Comparison of ENCODE assay signal across 10 cellular contexts in genomic region chr12:62468394-62468793, GRCh38. TPM values are rescaled to one million over a fixed set of nuclear protein-coding genes. Genes with fewer than 3 reads are reported as not detected.
A peak's percentile ranks its signal among the peaks of the same experiment; 100 is the strongest.
DNase-seq lines count a peak whose midpoint lies in the region; ATAC-seq, FAIRE-seq and TF ChIP-seq lines count a peak whose summit lies in the region.
"Had no signal": no experiment of that assay in that cellular context is flagged by ENCODE, and none has a peak within 500 bp of the region (broad histone marks: within the 10 kb centered on the region; RNA-seq: fewer than 3 reads in every experiment).

No MANE protein-coding gene starts in this region.

- no peak for FAIRE-seq in K562 (lab: Jason Lieb, UNC)

- H4K20me1 ChIP-seq in K562 (replicated peaks; ENCODE audit: control insufficient read depth, insufficient read depth, low read length) = 0 out of 2 replicates have a peak, but pooled peaks cover 4% of the 10 kb centered on the region

- peak overlapping the region in 2 of 10 donors; percentile 36 to 59 for H3K27ac Mint-ChIP-seq in naive thymus-derived CD8-positive, alpha-beta T cell

- H3K27me3 ChIP-seq in BJ (ENCODE audit: control insufficient read depth, insufficient read depth, low read length) (no peaks in the 10 kb centered on the region), HUES6 (ENCODE audit: control insufficient read depth, insufficient read depth, low read length) (no peaks in the 10 kb centered on the region), K562 (ENCODE audit: control insufficient read depth in 2 of 2, insufficient read depth in 2 of 2, low read length in 2 of 2) (no peaks in the 10 kb centered on the region)

- intact Hi-C loops in K562 (cut with micrococcal nuclease) = no loop called here

- H3K27me3 Mint-ChIP-seq in naive thymus-derived CD8-positive, alpha-beta T cell = no peaks in the 10 kb centered on the region

- POLR2A ChIA-PET in BJ (lab: Charles Lee) (interaction anchor here (0.7 kb wide), 1 partner anchor 475 kb away, joined by 17 read pairs; no protein-coding TSS in a partner anchor), K562 (lab: Yijun Ruan, JAX) (interaction anchor here (0.9 kb wide), 1 partner anchor 9 kb away, joined by 3 read pairs; no protein-coding TSS in a partner anchor)
- POLR2A ChIA-PET in naive thymus-derived CD8-positive, alpha-beta T cell (lab: Charles Lee) = no interaction called here

- H3K79me2 ChIP-seq in K562 (ENCODE audit: control insufficient read depth, insufficient read depth, low read length) = peaks cover 65% of the 10 kb centered on the region

- peaks cover 0 to 5% (median 4%) of the 10 kb centered on the region in 3 donors for H3K36me3 Mint-ChIP-seq in naive thymus-derived CD8-positive, alpha-beta T cell

- H3K9me3 ChIP-seq in HUES6 (ENCODE audit: control insufficient read depth, insufficient read depth, low read depth, low read length) = peaks cover 3% of the 10 kb centered on the region; the same call in 1 of the 2 replicates
- no peaks in the 10 kb centered on the region for H3K9me3 ChIP-seq in K562 (replicated peaks; ENCODE audit: control insufficient read depth, insufficient read depth, low read depth, low read length)

- H3K4me2 ChIP-seq in K562 (ENCODE audit: insufficient read depth, low read length) = peak overlapping the region; percentile 59

- no peak for ATAC-seq in K562
- no peak for ATAC-seq in naive thymus-derived CD8-positive, alpha-beta T cell
- no peak for ATAC-seq in GM18520 (IDR thresholded peaks at IDR 0.05; ENCODE audit: unreplicated experiment)
- no peak for ATAC-seq in HG03457 (IDR thresholded peaks at IDR 0.05; ENCODE audit: unreplicated experiment)

- no peak for DNase-seq in BJ (ENCODE audit: low read depth)
- DNase-seq in K562 (ENCODE audit: extremely low read depth in 1 of 4, low spot score in 3 of 4) = no peak
- DNase-seq in naive thymus-derived CD8-positive, alpha-beta T cell = no peak
- no peak for DNase-seq in NCI-H524 treated with DMSO at 0.1 percent for 48 hours (lab: John Stamatoyannopoulos, UW)
- DNase-seq in substantia nigra (lab: John Stamatoyannopoulos, UW) = no peak
- DNase-seq: HCEC 1CT, mesendoderm had no signal

- no peaks in the 10 kb centered on the region for H3K9me1 ChIP-seq in K562 (ENCODE audit: control insufficient read depth, insufficient read depth, low read length)

- no peak overlapping the region for H3K27ac ChIP-seq in HUES6 (ENCODE audit: low read depth, low read length)
- H3K27ac ChIP-seq in K562 (ENCODE audit: extremely low read depth, low read depth, low read length) = no peak overlapping the region
- H3K27ac ChIP-seq in substantia nigra (ENCODE audit: low read depth, low read length, poor library complexity, severe bottlenecking) = no peak overlapping the region

- peaks cover 10 to 31% (median 22%) of the 10 kb centered on the region in 4 donors for H3K4me1 Mint-ChIP-seq in naive thymus-derived CD8-positive, alpha-beta T cell

- H3K9me3 Mint-ChIP-seq in naive thymus-derived CD8-positive, alpha-beta T cell = peaks cover 0 to 6% (median 2%) of the 10 kb centered on the region in 9 donors

- H3K4me3 ChIP-seq in BJ (ENCODE audit: low read depth, low read length) = peak overlapping the region; percentile 84
- peak overlapping the region; percentile 37 for H3K4me3 ChIP-seq in HUES6 (ENCODE audit: low read depth, low read length)
- H3K4me3 ChIP-seq in K562 = peak overlapping the region; percentile 98

- 7% methylated on average over 2 of the region's 2 CpGs for WGBS in K562 (ENCODE audit: insufficient coverage, low coverage, missing lambda C conversion rate)

- H3K4me1 ChIP-seq in HUES6 (ENCODE audit: control insufficient read depth, insufficient read depth, low read length) (peaks cover 5% of the 10 kb centered on the region; the same call in 1 of the 2 replicates), K562 (replicated peaks in 1 of 2; ENCODE audit: control insufficient read depth in 2 of 2, insufficient read depth in 2 of 2, low read length in 2 of 2) (peaks cover 8 to 14% of the 10 kb centered on the region in 2 experiments; a peak in 4 of 5 replicates)

- TF ChIP-seq POLR2A in K562 (conservative IDR thresholded peaks at IDR 0.05) = no peak

- TF ChIP-seq RAD21 in K562 (CRISPR knock-in tag; conservative IDR thresholded peaks at IDR 0.05 in 1 of 2, IDR thresholded peaks at IDR 0.05 in 1 of 2) = no peak

- H3K4me3 Mint-ChIP-seq in naive thymus-derived CD8-positive, alpha-beta T cell = peak overlapping the region in 9 of 10 donors; percentile 30 to 96 (median 90)

- H3K36me3 ChIP-seq in BJ (ENCODE audit: control insufficient read depth, insufficient read depth, low read length) (no peaks in the 10 kb centered on the region), HUES6 (ENCODE audit: control insufficient read depth, insufficient read depth, low read length) (no peaks in the 10 kb centered on the region), K562 (ENCODE audit: control insufficient read depth, insufficient read depth, low read length) (peaks cover 14% of the 10 kb centered on the region; the same call in 2 of the 3 replicates)

- TF ChIP-seq EP300 in K562 (IDR thresholded peaks at IDR 0.05; ENCODE audit: low read length) = no peak

- no peak overlapping the region for H3K9ac ChIP-seq in HUES6 (ENCODE audit: low read length)
- peak overlapping the region; percentile 73 to 97; a peak in 3 of 4 replicates for H3K9ac ChIP-seq in K562 (ENCODE audit: insufficient read depth in 1 of 2, low read depth in 2 of 2, low read length in 2 of 2)

- H2AFZ ChIP-seq in K562 (ENCODE audit: low read depth, low read length) = no peak overlapping the region

- CTCF ChIA-PET in BJ (lab: Yijun Ruan, JAX) (interaction anchor here (5.2 kb wide), 1 partner anchor 32 kb away, joined by 30 read pairs; no protein-coding TSS in a partner anchor), K562 (lab: Yijun Ruan, JAX; ENCODE audit: low intra/inter-chr PET ratio) (no interaction called here)

- in situ Hi-C loops in K562 (cut with MboI) = no loop called here

- no TSS peak for BruUV-seq in K562 (replicated peaks; lab: Mats Ljungman, UMichigan)

- TF ChIP-seq CTCF in BJ (IDR thresholded peaks at IDR 0.05; ENCODE audit: insufficient read depth, low read depth, low read length) (no peak), K562 (IDR thresholded peaks at IDR 0.05 in 2 of 3, conservative IDR thresholded peaks at IDR 0.05 in 1 of 3; ENCODE audit: insufficient read depth in 2 of 3, low read depth in 1 of 3, low read length in 3 of 3) (no peak)

TF ChIP-seq in K562, 482 proteins besides CTCF, POLR2A, EP300 and RAD21:
- TF ChIP-seq RFX5 (IDR thresholded peaks at IDR 0.05; ENCODE audit: low read depth, low read length) (no peak), ADNP (tag; IDR thresholded peaks at IDR 0.05) (0 out of 2 replicates have a peak, but pooled peaks have one; percentile 36)

RNA-seq across cellular contexts. Expression of gene MON2, which starts 1.8 kb away (rescaled TPM):
- polyA plus RNA-seq in BJ (2011; rRNA removed) = 7.8 and 14.8 TPM in 2 replicates
- 22.6 and 29.5 TPM in 2 replicates for polyA minus RNA-seq in BJ (2011; rRNA and poly(A)+ RNA removed)
- 113 and 388 TPM in 2 replicates for total RNA-seq in K562 (2011; cell fraction: chromatin; rRNA removed; ENCODE audit: low replicate concordance)
- total RNA-seq in K562 (2011; cell fraction: nucleolus; rRNA removed) = 35.9 and 48.8 TPM in 2 replicates
- total RNA-seq in K562 (2011; cell fraction: nucleoplasm; rRNA removed) = 90.5 and 118 TPM in 2 replicates
- total RNA-seq in K562 (2014; rRNA removed) = 7.6 and 8.0 TPM in 2 replicates
- 31.6 and 35.0 TPM in 2 replicates for total RNA-seq in K562 (2014; rRNA removed; fragmentation: Illumina TruSeq; extraction: Trizol)
- total RNA-seq in K562 (2015; rRNA removed; fragmentation: Illumina TruSeq; extraction: Trizol) = 22.0 and 24.9 TPM in 2 replicates
- 25.2 and 26.3 TPM in 2 replicates for total RNA-seq in K562 (2021)
- 20.1 and 20.9 TPM in 2 replicates for polyA plus RNA-seq in K562 (2011; rRNA removed)
- polyA plus RNA-seq in K562 (2011; cell fraction: cytosol; rRNA removed) = 1.7 and 7.4 TPM in 2 replicates
- polyA plus RNA-seq in K562 (2011; cell fraction: nucleus; rRNA removed) = 36.8 and 57.2 TPM in 2 replicates
- 9.7 and 16.3 TPM in 2 replicates for polyA plus RNA-seq in K562 (2012)
- 15.8 and 16.8 TPM in 2 replicates for polyA plus RNA-seq in K562 (2014; fragmentation: Illumina TruSeq; extraction: Trizol)
- 1 to 10 TPM; 3.6 to 4.3 TPM for polyA plus RNA-seq in K562 (2014; fragmentation: Nextera tagmentation; extraction: Ambion mirVana)
- 11.2 and 11.7 TPM in 2 replicates for polyA plus RNA-seq in K562 (2014; rRNA removed)
- 54.1 and 71.1 TPM in 2 replicates for polyA minus RNA-seq in K562 (2011; rRNA and poly(A)+ RNA removed)
- polyA minus RNA-seq in K562 (2011; cell fraction: cytosol; rRNA and poly(A)+ RNA removed) = 17.0 and 19.7 TPM in 2 replicates
- polyA minus RNA-seq in K562 (2011; cell fraction: nucleus; rRNA and poly(A)+ RNA removed) = 50.9 and 107 TPM in 2 replicates
- total RNA-seq in naive thymus-derived CD8-positive, alpha-beta T cell = 10 to 100 TPM; 75.1 to 79.3 TPM
- polyA plus RNA-seq in naive thymus-derived CD8-positive, alpha-beta T cell = 10 to 100 TPM; 11.3 to 18.5 (median 11.5) TPM

Comparison
In these comparisons a context has a peak if more than half of its experiments do, and no peak if none do; other contexts are left out.
1. H3K4me3 ChIP-seq: peak in every context shown above with its lines; median percentile 98 in K562; 84 in BJ; 37 in HUES6.